8 cellular contexts compared by ENCODE assay signal in the genomic region with DNA sequence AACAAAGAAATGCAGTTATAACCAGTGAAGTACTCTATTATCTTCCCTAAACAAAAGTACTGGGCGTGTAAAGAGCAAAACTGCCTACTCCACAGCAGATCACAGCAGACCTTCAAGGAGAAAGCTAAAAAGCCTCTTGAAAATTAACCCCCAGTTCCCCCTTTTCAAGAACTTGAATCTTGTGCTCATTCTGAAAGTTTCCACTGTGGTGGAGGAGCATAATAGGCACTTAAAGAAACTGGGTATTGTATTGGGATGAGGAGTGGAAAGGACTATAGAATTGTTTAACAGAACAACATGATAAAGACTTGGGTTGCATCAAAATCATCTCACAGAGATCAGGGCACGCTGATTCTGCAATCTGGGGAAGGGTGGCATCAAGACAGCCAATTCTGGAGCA.
DNase-seq lines count a peak whose midpoint lies in the region; ATAC-seq and TF ChIP-seq lines count a peak whose summit lies in the region.

No MANE protein-coding gene starts in this region.

- no peaks in the 10 kb centered on the region for H3K27me3 Mint-ChIP-seq in nephron (ENCODE audit: low read depth)

- H3K36me3 Mint-ChIP-seq in nephron (ENCODE audit: low read depth): no peaks in the 10 kb centered on the region

- no peak overlapping the region for H3K27ac ChIP-seq in coronary artery

- TF ChIP-seq CTCF in coronary artery (IDR thresholded peaks at IDR 0.05): no peak
- TF ChIP-seq CTCF in nephron (IDR thresholded peaks at IDR 0.05; ENCODE audit: unreplicated experiment in 3 of 3): no peak

- H3K4me3 Mint-ChIP-seq in nephron: peak overlapping the region; percentile 94 to 96 (median 94)

- peaks cover 34% of the 10 kb centered on the region for H3K4me1 Mint-ChIP-seq in nephron

- DNase-seq in CD1c-positive myeloid dendritic cell (ENCODE audit: extremely low spot score) (peak; percentile 44), NAMALWA (ENCODE audit: low spot score) (peak; percentile 42), coronary artery (ENCODE audit: low spot score) (no peak), GOT3 (lab: John Stamatoyannopoulos, UW) (no peak), NCI-H2227 treated with DMSO at 0.1 percent for 48 hours (lab: John Stamatoyannopoulos, UW) (no peak)

- ATAC-seq in HG03442 (IDR thresholded peaks at IDR 0.05; ENCODE audit: unreplicated experiment) (no peak), HG02870 (IDR thresholded peaks at IDR 0.05; ENCODE audit: unreplicated experiment) (no peak)

- H3K27ac Mint-ChIP-seq in nephron: peak overlapping the region in 2 of 3 experiments; percentile 29 to 97

- H3K4me3 ChIP-seq in coronary artery: peak overlapping the region; percentile 85

- H3K9me3 Mint-ChIP-seq in nephron: no peaks in the 10 kb centered on the region

Comparison
In these comparisons a context has a peak if more than half of its experiments do, and no peak if none do; other contexts are left out.
1. DNase-seq: peak in CD1c-positive myeloid dendritic cell (single experiment) and NAMALWA (single experiment); none in coronary artery (single experiment), GOT3 (single experiment) and NCI-H2227 treated with DMSO at 0.1 percent for 48 hours (single experiment).